Comparison of ENCODE assay signal across 16 cellular contexts in the genomic region with DNA sequence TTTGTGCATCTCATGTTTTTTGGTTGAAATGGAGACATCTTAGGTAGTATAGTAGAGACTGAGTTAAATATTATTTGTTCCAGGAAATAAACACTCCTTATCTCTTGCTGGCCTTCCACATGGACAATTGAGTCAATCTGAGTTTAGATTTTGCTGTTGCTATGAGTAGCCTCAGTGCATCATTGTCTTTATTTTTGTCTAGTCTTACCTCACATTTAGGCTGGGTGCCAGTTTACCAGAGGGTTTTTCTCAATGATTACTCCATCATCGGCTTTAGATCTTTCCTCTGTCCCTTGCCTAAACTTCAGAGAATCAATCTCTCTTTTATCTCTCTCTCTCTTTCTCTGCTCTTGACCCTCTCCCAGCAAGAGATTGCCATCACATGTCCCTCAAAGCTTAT.
DNase-seq lines count a peak whose midpoint lies in the region; ATAC-seq and TF ChIP-seq lines count a peak whose summit lies in the region.
"Had no signal": no experiment of that assay in that cellular context is flagged by ENCODE, and none has a peak within 500 bp of the region (broad histone marks: within the 10 kb centered on the region; RNA-seq: fewer than 3 reads in every experiment).

No MANE protein-coding gene starts in this region.

- H3K4me2 ChIP-seq in mesendoderm (ENCODE audit: low read length), result no peak overlapping the region
- H3K4me2 ChIP-seq: BLaER1 had no signal

- no peaks in the 10 kb centered on the region for H3K27me3 ChIP-seq in mesendoderm (ENCODE audit: insufficient read depth, low read length, poor library complexity)
- H3K27me3 ChIP-seq: BLaER1 had no signal

- H3K4me3 Mint-ChIP-seq in activated T-helper 17 cell treated with anti-CD3 and anti-CD28 coated beads, Interleukin-2, amount 50 U/mL, for 72 hours, result no peak overlapping the region
- H3K4me3 Mint-ChIP-seq: CD8-positive, alpha-beta memory T cell had no signal

- ATAC-seq in activated T-helper 17 cell treated with anti-CD3 and anti-CD28 coated beads, Interleukin-2, amount 50 U/mL, for 72 hours (replicated peaks), result no peak
- no peak for ATAC-seq in GM18498 (IDR thresholded peaks at IDR 0.05; ENCODE audit: unreplicated experiment)

- H3K23ac ChIP-seq in mesendoderm (ENCODE audit: low read length), result no peak overlapping the region

- H3K9ac ChIP-seq in mesendoderm (ENCODE audit: low read length), result no peak overlapping the region
- H3K9ac ChIP-seq: BLaER1, GM23248 had no signal

- H4K8ac ChIP-seq in mesendoderm (ENCODE audit: low read depth, low read length), result no peak overlapping the region

- H3K9me3 Mint-ChIP-seq in activated T-helper 17 cell treated with anti-CD3 and anti-CD28 coated beads, Interleukin-2, amount 50 U/mL, for 72 hours, result no peaks in the 10 kb centered on the region

- H2AK5ac ChIP-seq in mesendoderm (ENCODE audit: low read length), result no peak overlapping the region

- TF ChIP-seq CTCF in epithelial cell of esophagus (IDR thresholded peaks at IDR 0.05; ENCODE audit: insufficient read depth, low read depth, low read length, missing control alignments), result no peak
- TF ChIP-seq CTCF in fibroblast of the aortic adventitia (IDR thresholded peaks at IDR 0.05; ENCODE audit: insufficient read depth, low read length), result no peak

- no peaks in the 10 kb centered on the region for H3K36me3 ChIP-seq in mesendoderm (ENCODE audit: control insufficient read depth, insufficient read depth, low read length)
- H3K36me3 ChIP-seq: BLaER1 had no signal

- no peak overlapping the region for H4K5ac ChIP-seq in mesendoderm (ENCODE audit: low read length)

- no peak overlapping the region for H3K4ac ChIP-seq in mesendoderm (ENCODE audit: low read depth, low read length)

- H3K56ac ChIP-seq in mesendoderm (ENCODE audit: low read length), result no peak overlapping the region

- H3K18ac ChIP-seq in mesendoderm (ENCODE audit: low read length), result no peak overlapping the region

- no peaks in the 10 kb centered on the region for H3K4me1 Mint-ChIP-seq in activated T-helper 17 cell treated with anti-CD3 and anti-CD28 coated beads, Interleukin-2, amount 50 U/mL, for 72 hours
- H3K4me1 Mint-ChIP-seq: CD8-positive, alpha-beta memory T cell had no signal

- no peaks in the 10 kb centered on the region for H3K36me3 Mint-ChIP-seq in activated T-helper 17 cell treated with anti-CD3 and anti-CD28 coated beads, Interleukin-2, amount 50 U/mL, for 72 hours (ENCODE audit: low read depth)
- H3K36me3 Mint-ChIP-seq: CD8-positive, alpha-beta memory T cell had no signal

- peaks cover 27% of the 10 kb centered on the region for H3K27me3 Mint-ChIP-seq in activated T-helper 17 cell treated with anti-CD3 and anti-CD28 coated beads, Interleukin-2, amount 50 U/mL, for 72 hours

- H2BK120ac ChIP-seq in mesendoderm (ENCODE audit: low read depth, low read length), result no peak overlapping the region

- no peak overlapping the region for H3K4me3 ChIP-seq in epithelial cell of esophagus (ENCODE audit: low read length)
- no peak overlapping the region for H3K4me3 ChIP-seq in fibroblast of the aortic adventitia (ENCODE audit: low read depth, low read length)
- no peak overlapping the region for H3K4me3 ChIP-seq in mesendoderm (ENCODE audit: low read length)
- H3K4me3 ChIP-seq: BLaER1, GM23248 had no signal

- no CpG with 5 or more reads among the region's 1 CpG for WGBS in mesendoderm (ENCODE audit: extremely low coverage, insufficient coverage, low lambda C conversion rate)

- no peaks in the 10 kb centered on the region for H3K79me1 ChIP-seq in mesendoderm (ENCODE audit: low read length)

- no peak overlapping the region for H3K27ac Mint-ChIP-seq in activated T-helper 17 cell treated with anti-CD3 and anti-CD28 coated beads, Interleukin-2, amount 50 U/mL, for 72 hours

- H3K27ac ChIP-seq in mesendoderm (ENCODE audit: low read depth, low read length), result no peak overlapping the region
- H3K27ac ChIP-seq: BLaER1, GM23248 had no signal

- no peak overlapping the region for H2BK5ac ChIP-seq in mesendoderm (ENCODE audit: low read length)

- H2BK15ac ChIP-seq in mesendoderm (replicated peaks; ENCODE audit: low read depth), result no peak overlapping the region

- no peaks in the 10 kb centered on the region for H3K4me1 ChIP-seq in mesendoderm (ENCODE audit: control insufficient read depth, low read depth, low read length)
- H3K4me1 ChIP-seq: BLaER1, Caco-2 had no signal

- no peaks in the 10 kb centered on the region for H3K79me2 ChIP-seq in mesendoderm (ENCODE audit: control insufficient read depth, insufficient read depth, low read length)

- DNase-seq in ELR (ENCODE audit: low read depth) (peak; percentile 19), NCI-H226 (peak; percentile 65), epithelial cell of esophagus (ENCODE audit: low read depth) (peak; percentile 6), fibroblast of the aortic adventitia (ENCODE audit: low read depth) (peak; percentile 11), mesendoderm (no peak)
- DNase-seq: 8988T; AML-193; Caco-2; CD8-positive, alpha-beta memory T cell; DND-41; GF-D8; GM23248; H7 had no signal
